ENCODE assay signal across 14 cellular contexts in genomic region chr9:138053321-138053868, GRCh38.
DNase-seq lines count a peak whose midpoint lies in the region; ATAC-seq, FAIRE-seq and TF ChIP-seq lines count a peak whose summit lies in the region.
"Had no signal": no experiment of that assay in that cellular context is flagged by ENCODE, and none has a peak within 500 bp of the region (broad histone marks: within the 10 kb centered on the region; RNA-seq: fewer than 3 reads in every experiment).

No MANE protein-coding gene starts in this region.

- TF ChIP-seq CTCF in BE2C (IDR thresholded peaks at IDR 0.05; ENCODE audit: low read depth, low read length) = no peak
- TF ChIP-seq CTCF in RWPE2 (IDR thresholded peaks at IDR 0.05; ENCODE audit: poor library complexity, severe bottlenecking) = no peak
- no peak for TF ChIP-seq CTCF in kidney (IDR thresholded peaks at IDR 0.05; ENCODE audit: borderline replicate concordance, extremely low read depth, insufficient read depth)

- H3K36me3 ChIP-seq in BE2C (no peaks in the 10 kb centered on the region), RWPE2 (ENCODE audit: low read depth) (no peaks in the 10 kb centered on the region), kidney (ENCODE audit: control insufficient read depth in 1 of 2, insufficient read depth in 2 of 2, low read length in 2 of 2) (no peaks in the 10 kb centered on the region)

- H3K4me1 ChIP-seq in BE2C (no peaks in the 10 kb centered on the region), RWPE2 (ENCODE audit: insufficient read depth, poor library complexity, severe bottlenecking) (no peaks in the 10 kb centered on the region), kidney (ENCODE audit: control insufficient read depth in 1 of 2, insufficient read depth in 1 of 2, low read depth in 1 of 2, low read length in 2 of 2) (no peaks in the 10 kb centered on the region)

- peak; percentile 17; the same call in 1 of the 3 replicates for ATAC-seq in RWPE2 (ENCODE audit: low read depth)
- ATAC-seq in HG03095 (IDR thresholded peaks at IDR 0.05; ENCODE audit: unreplicated experiment) = no peak
- ATAC-seq in GM18867 (IDR thresholded peaks at IDR 0.05; ENCODE audit: unreplicated experiment) = no peak

- no peaks in the 10 kb centered on the region for H3K9me3 ChIP-seq in BE2C
- H3K9me3 ChIP-seq in RWPE2 (ENCODE audit: severe bottlenecking) = no peaks in the 10 kb centered on the region
- no peaks in the 10 kb centered on the region for H3K9me3 ChIP-seq in kidney (ENCODE audit: control insufficient read depth in 1 of 2, low read length in 2 of 2)

- DNase-seq in BE2C (peak; percentile 57), D341Med (ENCODE audit: low spot score) (peak; percentile 64), RWPE2 (ENCODE audit: low spot score) (no peak), kidney (peak; percentile 52), T-helper 1 cell (no peak), HuH-7 (ENCODE audit: low spot score) (no peak)
- DNase-seq: cortex of kidney; KBM-7; SHP77; stimulated activated naive CD4-positive, alpha-beta T cell had no signal

- H3K4me3 ChIP-seq in BE2C (ENCODE audit: low read depth, low read length) (no peak overlapping the region), RWPE2 (ENCODE audit: severe bottlenecking) (no peak overlapping the region), kidney (ENCODE audit: low read length in 2 of 2) (no peak overlapping the region)

- H3K9ac ChIP-seq in kidney (ENCODE audit: low read length in 2 of 2) = no peak overlapping the region

- FAIRE-seq in kidney (lab: Jason Lieb, UNC) = no peak
- FAIRE-seq: G401.6 had no signal

- H3K27me3 ChIP-seq in BE2C = no peaks in the 10 kb centered on the region
- H3K27me3 ChIP-seq in RWPE2 (ENCODE audit: insufficient read depth, poor library complexity, severe bottlenecking) = peaks cover 4% of the 10 kb centered on the region

- H3K27ac ChIP-seq in RWPE2 (ENCODE audit: poor library complexity, severe bottlenecking) = no peak overlapping the region
- no peak overlapping the region for H3K27ac ChIP-seq in kidney (ENCODE audit: low read depth in 2 of 2, low read length in 2 of 2)
- H3K27ac ChIP-seq: C4-2B had no signal

- intact Hi-C loops in kidney (cut with DNase I) = no loop called here

Comparison
In these comparisons a context has a peak if more than half of its experiments do, and no peak if none do; other contexts are left out.
1. DNase-seq: peak in BE2C (single experiment), D341Med (single experiment) and kidney (single experiment); none in RWPE2 (single experiment), T-helper 1 cell (0 of 5) and HuH-7 (single experiment).